Comparison of ENCODE assay signal across 10 cellular contexts in genomic region chr17:50634915-50635719, GRCh38. TPM values are rescaled to one million over a fixed set of nuclear protein-coding genes. Genes with fewer than 3 reads are reported as not detected.
DNase-seq lines count a peak whose midpoint lies in the region; ATAC-seq and TF ChIP-seq lines count a peak whose summit lies in the region.
"Had no signal": no experiment of that assay in that cellular context is flagged by ENCODE, and none has a peak within 500 bp of the region (broad histone marks: within the 10 kb centered on the region; RNA-seq: fewer than 3 reads in every experiment).

No MANE protein-coding gene starts in this region.

- H3K27me3 ChIP-seq in mesendoderm (ENCODE audit: insufficient read depth, low read length, poor library complexity): peaks cover 24% of the 10 kb centered on the region
- H3K27me3 ChIP-seq in foreskin keratinocyte: no peaks in the 10 kb centered on the region

- no peaks in the 10 kb centered on the region for H3K36me3 ChIP-seq in mesendoderm (ENCODE audit: control insufficient read depth, insufficient read depth, low read length)
- H3K36me3 ChIP-seq in urinary bladder (ENCODE audit: insufficient read depth): no peaks in the 10 kb centered on the region

- H2BK120ac ChIP-seq in mesendoderm (ENCODE audit: low read depth, low read length): no peak overlapping the region

- peak overlapping the region; percentile 46 for H3K9ac ChIP-seq in mesendoderm (ENCODE audit: low read length)

- H3K56ac ChIP-seq in mesendoderm (ENCODE audit: low read length): peak overlapping the region; percentile 62

- no peak overlapping the region for H4K5ac ChIP-seq in mesendoderm (ENCODE audit: low read length)

- ATAC-seq in Right ventricle myocardium inferior (no peak), GM21447 (IDR thresholded peaks at IDR 0.05; ENCODE audit: unreplicated experiment) (no peak), foreskin keratinocyte (no peak)

- no CpG with 5 or more reads among the region's 52 CpGs for WGBS in mesendoderm (ENCODE audit: extremely low coverage, insufficient coverage, low lambda C conversion rate)
- WGBS in urinary bladder: 7% methylated on average over 52 of the region's 52 CpGs

- no peaks in the 10 kb centered on the region for H3K79me2 ChIP-seq in mesendoderm (ENCODE audit: control insufficient read depth, insufficient read depth, low read length)

- H3K4me3 ChIP-seq in mesendoderm (ENCODE audit: low read length) (no peak overlapping the region), urinary bladder (ENCODE audit: low read depth, low read length) (peak overlapping the region; percentile 50)

- H2AK5ac ChIP-seq in mesendoderm (ENCODE audit: low read length): no peak overlapping the region

- no peak overlapping the region for H3K4ac ChIP-seq in mesendoderm (ENCODE audit: low read depth, low read length)

- H3K4me1 ChIP-seq in mesendoderm (ENCODE audit: control insufficient read depth, low read depth, low read length): peaks cover 2% of the 10 kb centered on the region
- H3K4me1 ChIP-seq in urinary bladder (ENCODE audit: insufficient read depth): no peaks in the 10 kb centered on the region
- peaks cover 31% of the 10 kb centered on the region for H3K4me1 ChIP-seq in foreskin keratinocyte

- H3K23ac ChIP-seq in mesendoderm (ENCODE audit: low read length): peak overlapping the region; percentile 37

- intact Hi-C loops in Right ventricle myocardium inferior (cut with DNase I) (no loop called here), cardiac septum (cut with DNase I) (no loop called here)

- no peak overlapping the region for H3K27ac ChIP-seq in mesendoderm (ENCODE audit: low read depth, low read length)
- H3K27ac ChIP-seq in urinary bladder (ENCODE audit: low read depth): no peak overlapping the region
- no peak overlapping the region for H3K27ac ChIP-seq in foreskin keratinocyte

- no peaks in the 10 kb centered on the region for H3K79me1 ChIP-seq in mesendoderm (ENCODE audit: low read length)

- DNase-seq in Right ventricle myocardium inferior (ENCODE audit: missing footprints): peak; percentile 57
- DNase-seq in cardiac septum (ENCODE audit: low spot score): no peak
- DNase-seq in ecto neural progenitor cell (ENCODE audit: low spot score): peak; percentile 73
- no peak for DNase-seq in mesendoderm
- DNase-seq in Kasumi-1 (lab: John Stamatoyannopoulos, UW): no peak
- DNase-seq in foreskin keratinocyte: no peak
- DNase-seq: activated CD8-positive, alpha-beta memory T cell treated with anti-CD3 and anti-CD28 coated beads, Interleukin-2, amount 50 U/mL, for 48 hours; NCI-H226 had no signal

- H2BK5ac ChIP-seq in mesendoderm (ENCODE audit: low read length): no peak overlapping the region

- H3K18ac ChIP-seq in mesendoderm (ENCODE audit: low read length): no peak overlapping the region

- H2BK15ac ChIP-seq in mesendoderm (replicated peaks; ENCODE audit: low read depth): no peak overlapping the region

- TF ChIP-seq CTCF in foreskin keratinocyte (conservative IDR thresholded peaks at IDR 0.05): no peak

- no peak overlapping the region for H4K8ac ChIP-seq in mesendoderm (ENCODE audit: low read depth, low read length)

- peak overlapping the region; percentile 61 for H3K4me2 ChIP-seq in mesendoderm (ENCODE audit: low read length)

RNA-seq across cellular contexts. Expression of gene ABCC3, which starts 0.4 kb away (rescaled TPM):
- total RNA-seq in Right ventricle myocardium inferior (0.68 TPM), cardiac septum (1.9 TPM), urinary bladder (6.9 TPM), foreskin keratinocyte (22.5 and 28.4 TPM in 2 replicates)
- polyA plus RNA-seq in mesendoderm (2013, experiment 1 of 2): 0.13 TPM
- polyA plus RNA-seq in mesendoderm (2013, experiment 2 of 2): 0.15 TPM
- polyA plus RNA-seq in urinary bladder (13.4 TPM), foreskin keratinocyte (19.7 and 24.1 TPM in 2 replicates)

Comparison
In these comparisons a context has a peak if more than half of its experiments do, and no peak if none do; other contexts are left out.
1. DNase-seq: peak in Right ventricle myocardium inferior (single experiment) and ecto neural progenitor cell (single experiment); none in cardiac septum (single experiment), mesendoderm (single experiment), Kasumi-1 (0 of 2) and foreskin keratinocyte (0 of 2).